ENCODE assay signal across 12 cellular contexts in the genomic region with DNA sequence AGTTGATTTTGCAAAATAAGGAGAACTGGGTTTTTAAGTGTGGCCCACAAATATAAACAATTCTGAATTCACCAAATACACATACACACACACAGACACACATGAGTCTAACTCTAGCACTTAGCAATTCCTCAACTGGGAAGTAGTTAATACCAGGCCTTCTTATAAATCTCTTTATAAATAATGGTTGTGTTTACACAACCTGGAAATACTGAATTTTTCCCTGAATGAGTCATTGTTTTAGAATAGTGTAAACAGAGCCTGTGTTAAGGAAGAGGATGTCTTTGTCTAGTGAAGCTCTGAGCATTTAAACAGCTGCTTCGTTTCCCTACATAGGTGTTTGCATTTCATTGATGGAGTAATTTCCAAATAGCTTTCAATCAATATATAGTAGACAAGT.
DNase-seq lines count a peak whose midpoint lies in the region; ATAC-seq, FAIRE-seq and TF ChIP-seq lines count a peak whose summit lies in the region.
"Had no signal": no experiment of that assay in that cellular context is flagged by ENCODE, and none has a peak within 500 bp of the region (broad histone marks: within the 10 kb centered on the region; RNA-seq: fewer than 3 reads in every experiment).

No MANE protein-coding gene starts in this region.

- no peak overlapping the region for H3K23ac ChIP-seq in mesendoderm (ENCODE audit: low read length)

- no peak overlapping the region for H3K4ac ChIP-seq in mesendoderm (ENCODE audit: low read depth, low read length)

- no peaks in the 10 kb centered on the region for H3K4me1 Mint-ChIP-seq in activated CD4-positive, alpha-beta memory T cell treated with anti-CD3 and anti-CD28 coated beads, Interleukin-2, amount 10 ng/mL, durations not matched to agents 7 days and 5 days

- H3K18ac ChIP-seq in mesendoderm (ENCODE audit: low read length), result no peak overlapping the region

- H3K4me3 ChIP-seq in bronchial epithelial cell (ENCODE audit: low read depth, low read length) (no peak overlapping the region), mesendoderm (ENCODE audit: low read length) (no peak overlapping the region)

- H3K27me3 ChIP-seq in bronchial epithelial cell (ENCODE audit: control insufficient read depth, insufficient read depth, low read length) (no peaks in the 10 kb centered on the region), mesendoderm (ENCODE audit: insufficient read depth, low read length, poor library complexity) (no peaks in the 10 kb centered on the region)

- CTCF ChIA-PET in activated CD4-positive, alpha-beta memory T cell treated with anti-CD3 and anti-CD28 coated beads, Interleukin-2, amount 10 ng/mL, durations not matched to agents 7 days and 5 days (lab: Charles Lee), result no interaction called here

- DNase-seq in GM03348 (ENCODE audit: low spot score) (peak; percentile 43), NCI-H2029 treated with DMSO at 0.1 percent for 48 hours (lab: John Stamatoyannopoulos, UW) (peak; percentile 91), bronchial epithelial cell (ENCODE audit: low read depth) (peak; percentile 88), mesendoderm (peak; percentile 4), T-helper 2 cell (no peak)
- no peak for DNase-seq in activated CD4-positive, alpha-beta memory T cell treated with anti-CD3 and anti-CD28 coated beads, Interleukin-2, amount 10 ng/mL, durations not matched to agents 7 days and 5 days
- DNase-seq: left cardiac atrium, MM.1S, T-helper 1 cell had no signal

- no peak for TF ChIP-seq CTCF in bronchial epithelial cell (IDR thresholded peaks at IDR 0.05; ENCODE audit: insufficient read depth, low read length, severe bottlenecking)

- H3K79me1 ChIP-seq in mesendoderm (ENCODE audit: low read length), result no peaks in the 10 kb centered on the region

- ATAC-seq in HG02763 (IDR thresholded peaks at IDR 0.05; ENCODE audit: unreplicated experiment) (no peak), GM21619 (IDR thresholded peaks at IDR 0.05; ENCODE audit: unreplicated experiment) (no peak)
- ATAC-seq: left cardiac atrium had no signal

- no peak overlapping the region for H4K8ac ChIP-seq in mesendoderm (ENCODE audit: low read depth, low read length)

- no peak overlapping the region for H3K9ac ChIP-seq in mesendoderm (ENCODE audit: low read length)

- H3K27ac Mint-ChIP-seq in activated CD4-positive, alpha-beta memory T cell treated with anti-CD3 and anti-CD28 coated beads, Interleukin-2, amount 10 ng/mL, durations not matched to agents 7 days and 5 days, result no peak overlapping the region
- H3K27ac Mint-ChIP-seq: dendritic cell treated with granulocyte-macrophage colony-stimulating factor and Interleukin-4, amounts not matched to agents 40 ng/mL and 50 ng/mL, for 4 days had no signal

- H3K36me3 ChIP-seq in bronchial epithelial cell (ENCODE audit: control insufficient read depth, insufficient read depth, low read length) (no peaks in the 10 kb centered on the region), mesendoderm (ENCODE audit: control insufficient read depth, insufficient read depth, low read length) (no peaks in the 10 kb centered on the region)

- no peak overlapping the region for H2AK5ac ChIP-seq in mesendoderm (ENCODE audit: low read length)

- H2BK15ac ChIP-seq in mesendoderm (replicated peaks; ENCODE audit: low read depth), result no peak overlapping the region

- H2BK120ac ChIP-seq in mesendoderm (ENCODE audit: low read depth, low read length), result no peak overlapping the region

- POLR2A ChIA-PET in activated CD4-positive, alpha-beta memory T cell treated with anti-CD3 and anti-CD28 coated beads, Interleukin-2, amount 10 ng/mL, durations not matched to agents 7 days and 5 days (lab: Charles Lee), result no interaction called here

- no peak for FAIRE-seq in bronchial epithelial cell (lab: Jason Lieb, UNC)

- H3K4me2 ChIP-seq in mesendoderm (ENCODE audit: low read length), result no peak overlapping the region

- no peaks in the 10 kb centered on the region for H3K27me3 Mint-ChIP-seq in activated CD4-positive, alpha-beta memory T cell treated with anti-CD3 and anti-CD28 coated beads, Interleukin-2, amount 10 ng/mL, durations not matched to agents 7 days and 5 days
- H3K27me3 Mint-ChIP-seq: dendritic cell treated with granulocyte-macrophage colony-stimulating factor and Interleukin-4, amounts not matched to agents 40 ng/mL and 50 ng/mL, for 4 days had no signal

- no peak overlapping the region for H3K27ac ChIP-seq in mesendoderm (ENCODE audit: low read depth, low read length)

- peaks cover 12% of the 10 kb centered on the region for H3K9me3 Mint-ChIP-seq in activated CD4-positive, alpha-beta memory T cell treated with anti-CD3 and anti-CD28 coated beads, Interleukin-2, amount 10 ng/mL, durations not matched to agents 7 days and 5 days

- H3K79me2 ChIP-seq in mesendoderm (ENCODE audit: control insufficient read depth, insufficient read depth, low read length), result no peaks in the 10 kb centered on the region

- WGBS in mesendoderm (ENCODE audit: extremely low coverage, insufficient coverage, low lambda C conversion rate), result no CpG with 5 or more reads among the region's 1 CpG

- H3K56ac ChIP-seq in mesendoderm (ENCODE audit: low read length), result no peak overlapping the region

- H4K5ac ChIP-seq in mesendoderm (ENCODE audit: low read length), result no peak overlapping the region

- no peaks in the 10 kb centered on the region for H3K4me1 ChIP-seq in mesendoderm (ENCODE audit: control insufficient read depth, low read depth, low read length)

- no peak overlapping the region for H2BK5ac ChIP-seq in mesendoderm (ENCODE audit: low read length)

- H3K36me3 Mint-ChIP-seq in activated CD4-positive, alpha-beta memory T cell treated with anti-CD3 and anti-CD28 coated beads, Interleukin-2, amount 10 ng/mL, durations not matched to agents 7 days and 5 days (ENCODE audit: low read depth), result no peaks in the 10 kb centered on the region

- no peak overlapping the region for H3K4me3 Mint-ChIP-seq in activated CD4-positive, alpha-beta memory T cell treated with anti-CD3 and anti-CD28 coated beads, Interleukin-2, amount 10 ng/mL, durations not matched to agents 7 days and 5 days
- H3K4me3 Mint-ChIP-seq: dendritic cell treated with granulocyte-macrophage colony-stimulating factor and Interleukin-4, amounts not matched to agents 40 ng/mL and 50 ng/mL, for 4 days had no signal

Comparison
In these comparisons a context has a peak if more than half of its experiments do, and no peak if none do; other contexts are left out.
1. DNase-seq: peak in GM03348 (single experiment), NCI-H2029 treated with DMSO at 0.1 percent for 48 hours (single experiment), bronchial epithelial cell (single experiment) and mesendoderm (single experiment); none in activated CD4-positive, alpha-beta memory T cell treated with anti-CD3 and anti-CD28 coated beads, Interleukin-2, amount 10 ng/mL, durations not matched to agents 7 days and 5 days (single experiment) and T-helper 2 cell (0 of 5).